16 cellular contexts compared by ENCODE assay signal in the genomic region with DNA sequence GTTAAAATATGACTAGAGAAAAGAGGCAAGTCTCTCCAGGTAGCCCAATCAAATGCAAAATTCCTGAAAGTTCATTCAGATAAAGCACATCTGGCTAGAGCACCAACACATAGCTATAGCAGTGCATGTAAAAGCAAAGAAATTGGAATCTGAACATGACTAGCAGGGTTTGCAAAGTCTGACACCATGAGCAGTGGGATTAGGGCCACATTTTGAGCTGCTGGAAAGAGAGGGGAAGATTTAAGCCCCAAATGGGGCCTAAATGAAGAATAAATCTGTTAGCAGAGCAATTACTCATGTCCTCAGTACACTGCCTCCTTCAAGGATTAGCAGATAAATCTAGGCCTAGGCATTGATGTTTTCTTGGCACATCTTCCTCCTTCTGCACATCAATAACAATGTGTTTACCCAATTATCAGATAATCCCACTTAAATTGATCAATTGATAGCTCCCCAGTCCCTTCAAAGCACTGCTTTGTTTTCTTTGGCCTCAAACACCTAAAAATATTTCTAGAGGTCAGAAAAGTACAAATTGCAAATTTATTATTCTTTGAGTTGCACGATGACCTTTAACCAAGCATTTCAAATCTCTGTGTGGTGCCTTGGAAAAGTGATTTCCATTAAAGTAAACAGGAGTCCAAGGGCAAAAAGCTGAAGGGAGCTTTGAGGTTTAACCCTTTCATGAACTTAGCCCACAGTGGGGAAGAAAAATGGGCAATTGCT.
"Had no signal": no experiment of that assay in that cellular context is flagged by ENCODE, and none has a peak within 500 bp of the region (broad histone marks: within the 10 kb centered on the region; RNA-seq: fewer than 3 reads in every experiment).

No MANE protein-coding gene starts in this region.

- H3K27me3 ChIP-seq: dorsolateral prefrontal cortex, gastroesophageal sphincter, left lung, testis, upper lobe of left lung had no signal

- H3K27me3 Mint-ChIP-seq: activated naive CD8-positive, alpha-beta T cell treated with anti-CD3 and anti-CD28 coated beads, Interleukin-2, amount 10 ng/mL, durations not matched to agents 7 days and 5 days; memory B cell; naive thymus-derived CD4-positive, alpha-beta T cell; stimulated activated naive CD8-positive, alpha-beta T cell treated with anti-CD3 and anti-CD28 coated beads, Interleukin-15, amount 100 ng/mL, for 72 hours had no signal

- H3K9me3 ChIP-seq: gastroesophageal sphincter, left lung, testis, upper lobe of left lung had no signal

- H3K4me1 ChIP-seq: gastroesophageal sphincter, left lung, testis, upper lobe of left lung had no signal

- H3K4me3 Mint-ChIP-seq: activated naive CD8-positive, alpha-beta T cell treated with anti-CD3 and anti-CD28 coated beads, Interleukin-2, amount 10 ng/mL, durations not matched to agents 7 days and 5 days; memory B cell; naive thymus-derived CD4-positive, alpha-beta T cell; stimulated activated naive CD8-positive, alpha-beta T cell treated with anti-CD3 and anti-CD28 coated beads, Interleukin-15, amount 100 ng/mL, for 72 hours had no signal

- ATAC-seq: activated CD4-positive, CD25-positive, alpha-beta regulatory T cell treated with anti-CD3 and anti-CD28 coated beads, Interleukin-2, amount 50 U/mL, for 24 hours; gastroesophageal sphincter; left lung; mucosa of descending colon; naive thymus-derived CD4-positive, alpha-beta T cell; stimulated activated naive CD8-positive, alpha-beta T cell treated with anti-CD3 and anti-CD28 coated beads, Interleukin-15, amount 100 ng/mL, for 72 hours had no signal

- H3K4me3 ChIP-seq: dorsolateral prefrontal cortex, gastroesophageal sphincter, left lung, mucosa of descending colon, smooth muscle cell, testis, upper lobe of left lung had no signal

- H3K36me3 Mint-ChIP-seq: activated naive CD8-positive, alpha-beta T cell treated with anti-CD3 and anti-CD28 coated beads, Interleukin-2, amount 10 ng/mL, durations not matched to agents 7 days and 5 days had no signal

- H3K27ac Mint-ChIP-seq: activated naive CD8-positive, alpha-beta T cell treated with anti-CD3 and anti-CD28 coated beads, Interleukin-2, amount 10 ng/mL, durations not matched to agents 7 days and 5 days; memory B cell; naive thymus-derived CD4-positive, alpha-beta T cell; stimulated activated naive CD8-positive, alpha-beta T cell treated with anti-CD3 and anti-CD28 coated beads, Interleukin-15, amount 100 ng/mL, for 72 hours had no signal

- H3K27ac ChIP-seq: dorsolateral prefrontal cortex, gastroesophageal sphincter, left lung, testis, upper lobe of left lung had no signal

- H3K36me3 ChIP-seq: gastroesophageal sphincter, left lung, upper lobe of left lung had no signal

- DNase-seq: activated naive CD4-positive, alpha-beta T cell; activated naive CD8-positive, alpha-beta T cell treated with anti-CD3 and anti-CD28 coated beads, Interleukin-2, amount 10 ng/mL, durations not matched to agents 7 days and 5 days; aorta; dorsolateral prefrontal cortex; erythroblast; islet precursor cell; left lung; mucosa of descending colon; naive thymus-derived CD4-positive, alpha-beta T cell; stimulated activated naive CD8-positive, alpha-beta T cell treated with anti-CD3 and anti-CD28 coated beads, Interleukin-15, amount 100 ng/mL, for 72 hours; testis; upper lobe of left lung had no signal

- H3K4me1 Mint-ChIP-seq: activated naive CD8-positive, alpha-beta T cell treated with anti-CD3 and anti-CD28 coated beads, Interleukin-2, amount 10 ng/mL, durations not matched to agents 7 days and 5 days; memory B cell; naive thymus-derived CD4-positive, alpha-beta T cell; stimulated activated naive CD8-positive, alpha-beta T cell treated with anti-CD3 and anti-CD28 coated beads, Interleukin-15, amount 100 ng/mL, for 72 hours had no signal
